ENCODE assay signal across 1 cellular context in genomic region chr20:44354979-44355502, GRCh38.
TF ChIP-seq lines count a peak whose summit lies in the region.

No MANE protein-coding gene starts in this region.

TF ChIP-seq in HepG2, 621 proteins besides CTCF, POLR2A, EP300 and RAD21 (continued from another document):
- TF ChIP-seq ZHX2 (IDR thresholded peaks at IDR 0.05; ENCODE audit: low read depth) (no peak), ZHX2 (CRISPR knock-in tag; IDR thresholded peaks at IDR 0.05; ENCODE audit: borderline replicate concordance) (no peak), KIAA2018 (CRISPR knock-in tag; IDR thresholded peaks at IDR 0.05; ENCODE audit: borderline replicate concordance) (no peak; the same call in 1 of the 2 replicates), UBTF (CRISPR knock-in tag; IDR thresholded peaks at IDR 0.05) (no peak), ZBTB4 (CRISPR knock-in tag; IDR thresholded peaks at IDR 0.05; ENCODE audit: borderline replicate concordance) (no peak), SMC3 (IDR thresholded peaks at IDR 0.05; ENCODE audit: low read length) (no peak), MZF1 (CRISPR knock-in tag; IDR thresholded peaks at IDR 0.05; ENCODE audit: borderline replicate concordance) (no peak), MATR3 (CRISPR knock-in tag; IDR thresholded peaks at IDR 0.05) (no peak), HIVEP1 (CRISPR knock-in tag; IDR thresholded peaks at IDR 0.05) (no peak), ZNF878 (CRISPR knock-in tag; IDR thresholded peaks at IDR 0.05) (peak; percentile 87), ZNF703 (CRISPR knock-in tag; IDR thresholded peaks at IDR 0.05; ENCODE audit: borderline replicate concordance) (0 out of 2 replicates have a peak, but pooled peaks have one; percentile 30), ZNF343 (CRISPR knock-in tag; IDR thresholded peaks at IDR 0.05) (no peak), POLR2AphosphoS2 (IDR thresholded peaks at IDR 0.05; ENCODE audit: low read depth, low read length) (no peak), ZNF441 (CRISPR knock-in tag; IDR thresholded peaks at IDR 0.05; ENCODE audit: borderline replicate concordance) (no peak), POGK (CRISPR knock-in tag; conservative IDR thresholded peaks at IDR 0.05) (no peak), ZFP37 (CRISPR knock-in tag; IDR thresholded peaks at IDR 0.05; ENCODE audit: borderline replicate concordance) (no peak), MED13 (CRISPR knock-in tag; IDR thresholded peaks at IDR 0.05) (no peak), ZSCAN22 (CRISPR knock-in tag; IDR thresholded peaks at IDR 0.05) (no peak), ZNF44 (CRISPR knock-in tag; IDR thresholded peaks at IDR 0.05) (no peak)
- TF ChIP-seq, protein P1, sequence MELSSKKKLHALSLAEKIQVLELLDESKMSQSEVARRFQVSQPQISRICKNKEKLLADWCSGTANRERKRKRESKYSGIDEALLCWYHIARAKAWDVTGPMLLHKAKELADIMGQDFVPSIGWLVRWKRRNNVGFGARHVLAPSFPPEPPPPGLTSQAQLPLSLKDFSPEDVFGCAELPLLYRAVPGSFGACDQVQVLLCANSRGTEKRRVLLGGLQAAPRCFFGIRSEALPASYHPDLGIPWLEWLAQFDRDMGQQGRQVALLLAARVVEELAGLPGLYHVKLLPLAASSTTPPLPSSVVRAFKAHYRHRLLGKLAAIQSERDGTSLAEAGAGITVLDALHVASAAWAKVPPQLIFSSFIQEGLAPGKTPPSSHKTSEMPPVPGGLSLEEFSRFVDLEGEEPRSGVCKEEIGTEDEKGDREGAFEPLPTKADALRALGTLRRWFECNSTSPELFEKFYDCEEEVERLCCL (CRISPR knock-in tag; IDR thresholded peaks at IDR 0.05; ENCODE audit: borderline replicate concordance): no peak
